In the genomic region with DNA sequence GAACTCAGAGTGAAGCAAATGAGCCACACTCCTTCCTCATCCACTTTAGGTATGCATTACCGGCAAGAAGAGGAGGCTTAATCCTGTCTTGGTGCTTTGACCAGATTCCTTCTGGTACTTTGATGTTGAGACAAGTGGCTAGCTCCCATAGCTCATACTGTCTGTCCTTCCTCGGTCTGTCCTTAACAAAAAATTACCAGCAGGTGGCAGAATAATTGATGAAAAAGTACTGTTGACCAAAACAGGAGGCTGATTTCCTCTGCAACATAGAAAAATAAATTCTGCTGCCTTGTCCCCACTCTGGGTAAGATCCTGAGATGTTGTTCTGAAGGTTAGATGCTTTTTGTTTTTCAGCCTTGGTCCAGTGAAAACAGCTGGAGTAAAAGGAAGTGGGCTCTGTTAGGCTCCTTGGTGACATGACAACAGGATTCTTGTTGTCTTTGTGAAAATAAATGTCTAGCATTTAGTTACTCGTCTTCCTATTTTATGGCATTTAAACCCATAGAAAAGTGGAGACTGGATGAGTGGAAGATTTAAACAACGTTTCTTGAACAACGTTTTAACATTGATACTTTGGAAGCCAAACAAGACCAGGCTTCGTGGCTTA, we compare ENCODE assay signal across 8 cellular contexts. TPM values are rescaled to one million over a fixed set of nuclear protein-coding genes. Genes with fewer than 3 reads are reported as not detected.
DNase-seq lines count a peak whose midpoint lies in the region; ATAC-seq and TF ChIP-seq lines count a peak whose summit lies in the region.

No MANE protein-coding gene starts in this region.

- no peaks in the 10 kb centered on the region for H3K36me3 Mint-ChIP-seq in brain

- no peak overlapping the region for H2AK5ac ChIP-seq in mesendoderm (ENCODE audit: low read length)

- H3K18ac ChIP-seq in mesendoderm (ENCODE audit: low read length), result no peak overlapping the region

- no peak overlapping the region for H3K56ac ChIP-seq in mesendoderm (ENCODE audit: low read length)

- no peak overlapping the region for H3K23ac ChIP-seq in mesendoderm (ENCODE audit: low read length)

- no peak overlapping the region for H3K27ac ChIP-seq in mesendoderm (ENCODE audit: low read depth, low read length)

- H2BK120ac ChIP-seq in mesendoderm (ENCODE audit: low read depth, low read length), result no peak overlapping the region

- H4K5ac ChIP-seq in mesendoderm (ENCODE audit: low read length), result no peak overlapping the region

- no peaks in the 10 kb centered on the region for H3K36me3 ChIP-seq in mesendoderm (ENCODE audit: control insufficient read depth, insufficient read depth, low read length)

- no peaks in the 10 kb centered on the region for H3K4me1 ChIP-seq in mesendoderm (ENCODE audit: control insufficient read depth, low read depth, low read length)

- H2BK15ac ChIP-seq in mesendoderm (replicated peaks; ENCODE audit: low read depth), result no peak overlapping the region

- no peak overlapping the region for H4K8ac ChIP-seq in mesendoderm (ENCODE audit: low read depth, low read length)

- WGBS in mesendoderm (ENCODE audit: extremely low coverage, insufficient coverage, low lambda C conversion rate), result no CpG with 5 or more reads among the region's 6 CpGs

- no peak overlapping the region for H2BK5ac ChIP-seq in mesendoderm (ENCODE audit: low read length)

- H3K4me2 ChIP-seq in mesendoderm (ENCODE audit: low read length), result no peak overlapping the region

- peaks cover 22% of the 10 kb centered on the region for H3K4me1 Mint-ChIP-seq in brain

- no peaks in the 10 kb centered on the region for H3K27me3 ChIP-seq in mesendoderm (ENCODE audit: insufficient read depth, low read length, poor library complexity)

- no peak overlapping the region for H3K4ac ChIP-seq in mesendoderm (ENCODE audit: low read depth, low read length)

- H3K9me3 Mint-ChIP-seq in brain, result peaks cover 0 to 19% (median 0%) of the 10 kb centered on the region in 5 experiments

- peak; percentile 61 for TF ChIP-seq CTCF in AG10803 (conservative IDR thresholded peaks at IDR 0.05; ENCODE audit: low read length)
- TF ChIP-seq CTCF in GM12872 (IDR thresholded peaks at IDR 0.05; ENCODE audit: insufficient read depth, low read depth, low read length), result peak; percentile 52; the same call in 2 of the 3 replicates
- peak; percentile 34 to 54 for TF ChIP-seq CTCF in brain (conservative IDR thresholded peaks at IDR 0.05)

- H3K9ac ChIP-seq in mesendoderm (ENCODE audit: low read length), result no peak overlapping the region

- H3K79me2 ChIP-seq in mesendoderm (ENCODE audit: control insufficient read depth, insufficient read depth, low read length), result no peaks in the 10 kb centered on the region

- intact Hi-C loops in posterior vena cava (cut with DNase I), result no loop called here

- ATAC-seq in HG03097 (IDR thresholded peaks at IDR 0.05; ENCODE audit: low FRiP score, unreplicated experiment) (no peak), GM19324 (IDR thresholded peaks at IDR 0.05; ENCODE audit: low FRiP score, unreplicated experiment) (no peak)

- DNase-seq in AG10803 (ENCODE audit: low read depth) (peak; percentile 61), NCI-H2227 treated with DMSO at 0.1 percent for 48 hours (lab: John Stamatoyannopoulos, UW) (peak; percentile 58), mesendoderm (peak; percentile 62), posterior vena cava (ENCODE audit: low spot score) (no peak)

- no peaks in the 10 kb centered on the region for H3K79me1 ChIP-seq in mesendoderm (ENCODE audit: low read length)

- peak overlapping the region in 4 of 5 experiments; percentile 16 to 64 (median 47) for H3K4me3 Mint-ChIP-seq in brain

- H3K4me3 ChIP-seq in AG10803 (ENCODE audit: low read length) (no peak overlapping the region), mesendoderm (ENCODE audit: low read length) (no peak overlapping the region)

- H3K27me3 Mint-ChIP-seq in brain, result peaks cover 28% of the 10 kb centered on the region

- peak overlapping the region in 3 of 5 experiments; percentile 21 to 70 (median 22) for H3K27ac Mint-ChIP-seq in brain

RNA-seq across cellular contexts. Expression of a gene that starts 11.2 kb away (rescaled TPM):
- not detected for polyA plus RNA-seq in brain (ENCODE audit: insufficient read depth, low read depth, low replicate concordance)
- 0.08 TPM for polyA plus RNA-seq in mesendoderm (2013, experiment 1 of 2)
- polyA plus RNA-seq in mesendoderm (2013, experiment 2 of 2), result 0.07 TPM
- not detected for total RNA-seq in posterior vena cava

RNA-seq across cellular contexts. Expression of a gene that starts 36.3 kb away (rescaled TPM):
- polyA plus RNA-seq in brain (ENCODE audit: insufficient read depth, low read depth, low replicate concordance), result 115 TPM
- 2.3 TPM for polyA plus RNA-seq in mesendoderm (2013, experiment 1 of 2)
- polyA plus RNA-seq in mesendoderm (2013, experiment 2 of 2), result 2.0 TPM
- total RNA-seq in posterior vena cava, result 100 to 1,000 TPM; 393 to 441 TPM
